1 cellular context compared by ENCODE assay signal in genomic region chr16:30526823-30527634, GRCh38.
A peak's percentile ranks its signal among the peaks of the same experiment; 100 is the strongest.
TF ChIP-seq lines count a peak whose summit lies in the region.

No MANE protein-coding gene starts in this region.

TF ChIP-seq in K562, 482 proteins besides CTCF, POLR2A, EP300 and RAD21 (continued from another document and continues in another):
- TF ChIP-seq ZNF609 (CRISPR knock-in tag; IDR thresholded peaks at IDR 0.05; ENCODE audit: borderline replicate concordance) = 0 out of 2 replicates have a peak, but pooled peaks have one; percentile 24
- no peak for TF ChIP-seq ZNF12 (CRISPR knock-in tag; IDR thresholded peaks at IDR 0.05)
- TF ChIP-seq BRCA1 (IDR thresholded peaks at IDR 0.05) = no peak
- no peak for TF ChIP-seq BRCA1 (CRISPR knock-in tag; IDR thresholded peaks at IDR 0.05)
- no peak for TF ChIP-seq ELF2 (CRISPR knock-in tag; IDR thresholded peaks at IDR 0.05)
- no peak for TF ChIP-seq TGIF2 (CRISPR knock-in tag; IDR thresholded peaks at IDR 0.05)
- TF ChIP-seq GATA2 (CRISPR knock-in tag; IDR thresholded peaks at IDR 0.05) = no peak
- TF ChIP-seq JUN (IDR thresholded peaks at IDR 0.05; ENCODE audit: borderline replicate concordance, low read depth, low read length) = no peak
- TF ChIP-seq JUN (CRISPR knock-in tag; IDR thresholded peaks at IDR 0.05; ENCODE audit: borderline replicate concordance) = no peak
- no peak for TF ChIP-seq ZBTB43 (CRISPR knock-in tag; IDR thresholded peaks at IDR 0.05)
- TF ChIP-seq CCNT2 (IDR thresholded peaks at IDR 0.05; ENCODE audit: borderline replicate concordance, extremely low read depth, insufficient read length, low read depth, low read length) = peak; percentile 56
- TF ChIP-seq GMEB1 (CRISPR knock-in tag; IDR thresholded peaks at IDR 0.05) = peak; percentile 54
- no peak for TF ChIP-seq RHOXF2B (CRISPR knock-in tag; conservative IDR thresholded peaks at IDR 0.05)
- TF ChIP-seq ZNF740 (CRISPR knock-in tag; IDR thresholded peaks at IDR 0.05) = peak; percentile 97
- peak in 1 of 2 experiments; percentile 100; a peak in 2 of 4 replicates for TF ChIP-seq ZNF740 (tag; IDR thresholded peaks at IDR 0.05)
- TF ChIP-seq RNF219 (CRISPR knock-in tag; IDR thresholded peaks at IDR 0.05) = no peak
- TF ChIP-seq ZKSCAN8 (CRISPR knock-in tag; IDR thresholded peaks at IDR 0.05) = no peak
- TF ChIP-seq IFI16 (CRISPR knock-in tag; IDR thresholded peaks at IDR 0.05) = no peak
- no peak for TF ChIP-seq TCF3 (CRISPR knock-in tag; IDR thresholded peaks at IDR 0.05)
- TF ChIP-seq ZNF592 (IDR thresholded peaks at IDR 0.05) = no peak
- no peak for TF ChIP-seq BACH1 (tag; IDR thresholded peaks at IDR 0.05)
- TF ChIP-seq ZNF274 (IDR thresholded peaks at IDR 0.05; ENCODE audit: borderline replicate concordance, low read depth, low read length) = no peak; the same call in 1 of the 2 replicates
- TF ChIP-seq HOXB6 (CRISPR knock-in tag; IDR thresholded peaks at IDR 0.05; ENCODE audit: borderline replicate concordance) = no peak
- no peak for TF ChIP-seq THRAP3 (IDR thresholded peaks at IDR 0.05; ENCODE audit: borderline replicate concordance)
- peak; percentile 92 for TF ChIP-seq U2AF1 (optimal IDR thresholded peaks at IDR 0.05; ENCODE audit: low read depth, low read length)
- no peak for TF ChIP-seq MAFF (IDR thresholded peaks at IDR 0.05; ENCODE audit: low read length)
- no peak for TF ChIP-seq ZNF77 (CRISPR knock-in tag; IDR thresholded peaks at IDR 0.05)
- TF ChIP-seq CGGBP1 (CRISPR knock-in tag; IDR thresholded peaks at IDR 0.05) = no peak; the same call in 1 of the 2 replicates
- TF ChIP-seq TCF7 (IDR thresholded peaks at IDR 0.05; ENCODE audit: borderline replicate concordance) = 0 out of 2 replicates have a peak, but pooled peaks have one; percentile 14
- peak; percentile 100 for TF ChIP-seq ESRRA (IDR thresholded peaks at IDR 0.05; ENCODE audit: borderline replicate concordance, low read depth)
- no peak for TF ChIP-seq ETV5 (CRISPR knock-in tag; IDR thresholded peaks at IDR 0.05; ENCODE audit: low read depth)
- TF ChIP-seq NR0B1 (IDR thresholded peaks at IDR 0.05; ENCODE audit: partially characterized antibody) = no peak
- TF ChIP-seq SLC30A9 (CRISPR knock-in tag; IDR thresholded peaks at IDR 0.05) = no peak
- peak; percentile 78 for TF ChIP-seq BMI1 (IDR thresholded peaks at IDR 0.05; ENCODE audit: low read length)
- no peak for TF ChIP-seq CBX3 (IDR thresholded peaks at IDR 0.05; ENCODE audit: borderline replicate concordance in 1 of 2, low read length in 2 of 2)
- no peak for TF ChIP-seq CLOCK (CRISPR knock-in tag; IDR thresholded peaks at IDR 0.05; ENCODE audit: borderline replicate concordance)
- TF ChIP-seq ZNF384 (IDR thresholded peaks at IDR 0.05; ENCODE audit: low read depth, low read length) = no peak
- no peak for TF ChIP-seq HNRNPLL (IDR thresholded peaks at IDR 0.05; ENCODE audit: low read depth, low read length, poor library complexity, severe bottlenecking)
- no peak for TF ChIP-seq RBM39 (optimal IDR thresholded peaks at IDR 0.05; ENCODE audit: low read depth, low read length)
- peak in 1 of 2 experiments; percentile 31; a peak in 1 of 4 replicates for TF ChIP-seq HDAC1 (IDR thresholded peaks at IDR 0.05)
- TF ChIP-seq IRF2 (CRISPR knock-in tag; IDR thresholded peaks at IDR 0.05) = no peak
- no peak for TF ChIP-seq ZKSCAN3 (CRISPR knock-in tag; IDR thresholded peaks at IDR 0.05)
- no peak for TF ChIP-seq HDAC6 (IDR thresholded peaks at IDR 0.05; ENCODE audit: low read depth, low read length)
- TF ChIP-seq KLF16 (IDR thresholded peaks at IDR 0.05) = peak; percentile 57; the same call in 1 of the 2 replicates
- no peak for TF ChIP-seq ZZZ3 (IDR thresholded peaks at IDR 0.05)
- TF ChIP-seq PHTF2 (CRISPR knock-in tag; IDR thresholded peaks at IDR 0.05) = no peak
- no peak for TF ChIP-seq MIER1 (IDR thresholded peaks at IDR 0.05; ENCODE audit: low read depth)
- TF ChIP-seq SRSF9 (IDR thresholded peaks at IDR 0.05; ENCODE audit: borderline replicate concordance, low read depth, low read length) = no peak
- TF ChIP-seq DIDO1 (tag; IDR thresholded peaks at IDR 0.05; ENCODE audit: low read depth) = no peak
- peak; percentile 59; the same call in 1 of the 2 replicates for TF ChIP-seq C11orf30 (IDR thresholded peaks at IDR 0.05; ENCODE audit: low read depth)
